In genomic region chr17:42609182-42609813, GRCh38 we compare ENCODE assay signal across 8 cellular contexts. TPM values are rescaled to one million over a fixed set of nuclear protein-coding genes. Genes with fewer than 3 reads are reported as not detected.
DNase-seq lines count a peak whose midpoint lies in the region; ATAC-seq and TF ChIP-seq lines count a peak whose summit lies in the region.

A gene with protein sequence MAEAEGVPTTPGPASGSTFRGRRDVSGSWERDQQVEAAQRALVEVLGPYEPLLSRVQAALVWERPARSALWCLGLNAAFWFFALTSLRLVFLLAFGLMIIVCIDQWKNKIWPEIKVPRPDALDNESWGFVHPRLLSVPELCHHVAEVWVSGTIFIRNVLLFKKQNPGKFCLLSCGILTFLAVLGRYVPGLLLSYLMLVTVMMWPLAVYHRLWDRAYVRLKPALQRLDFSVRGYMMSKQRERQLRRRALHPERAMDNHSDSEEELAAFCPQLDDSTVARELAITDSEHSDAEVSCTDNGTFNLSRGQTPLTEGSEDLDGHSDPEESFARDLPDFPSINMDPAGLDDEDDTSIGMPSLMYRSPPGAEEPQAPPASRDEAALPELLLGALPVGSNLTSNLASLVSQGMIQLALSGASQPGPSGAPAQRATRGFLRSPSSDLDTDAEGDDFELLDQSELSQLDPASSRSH (minus strand): TSS chr17:42609374. CDS start chr17:42609324, 50 bp downstream.
Gene TUBG1, plus strand, starts transcription at chr17:42609683. Its CDS starts 55 bp downstream, at chr17:42609738.

- no peaks in the 10 kb centered on the region for H3K9me3 ChIP-seq in OCI-LY7 (ENCODE audit: low read length)

- peak within 1 kb of the TSS; percentile 74 for H3K27ac ChIP-seq in OCI-LY7 (ENCODE audit: low read depth, low read length, poor library complexity, severe bottlenecking)

- H3K27ac Mint-ChIP-seq in endothelial cell (ENCODE audit: unreplicated experiment) (peak within 1 kb of the TSS; percentile 98), mesothelial cell of epicardium (peak within 1 kb of the TSS; percentile 97)

- POLR2A ChIA-PET in OCI-LY7 (lab: Charles Lee) = interaction anchor here (0.8 to 1.7 kb wide), 12 partner anchors 8 to 165 kb away, joined by 3 to 8 read pairs (median 3); partner anchors contain the start of genes PLEKHH3, PSMC3IP and TUBG2

- peaks cover 31% of the 10 kb centered on the region for H3K4me1 ChIP-seq in OCI-LY7 (ENCODE audit: insufficient read depth, low read length, poor library complexity, severe bottlenecking)

- H4K20me1 ChIP-seq in OCI-LY7 (ENCODE audit: insufficient read depth, low read length) = no peaks in the 10 kb centered on the region; the same call in 1 of the 2 replicates

- H3K27me3 Mint-ChIP-seq in endothelial cell (ENCODE audit: unreplicated experiment) (peaks cover 3% of the 10 kb centered on the region), mesothelial cell of epicardium (ENCODE audit: low read depth) (no peaks in the 10 kb centered on the region)

- peak within 1 kb of the TSS; percentile 88 for H3K4me2 ChIP-seq in OCI-LY7 (ENCODE audit: low read length)

- BruUV-seq in OCI-LY7 (replicated peaks; lab: Mats Ljungman, UMichigan) = no TSS peak

- TF ChIP-seq CTCF in OCI-LY7 (conservative IDR thresholded peaks at IDR 0.05; ENCODE audit: low read length) = no peak
- TF ChIP-seq CTCF in endothelial cell (IDR thresholded peaks at IDR 0.05; ENCODE audit: unreplicated experiment) = no peak
- no peak for TF ChIP-seq CTCF in mesothelial cell of epicardium (IDR thresholded peaks at IDR 0.05; ENCODE audit: unreplicated experiment)

- H3K4me3 Mint-ChIP-seq in endothelial cell (ENCODE audit: unreplicated experiment) (peak within 1 kb of the TSS; percentile 100), mesothelial cell of epicardium (peak within 1 kb of the TSS; percentile 94)

- peaks cover 27% of the 10 kb centered on the region for H3K36me3 ChIP-seq in OCI-LY7 (ENCODE audit: insufficient read depth, low read length)

- ATAC-seq in GM21526 (IDR thresholded peaks at IDR 0.05; ENCODE audit: low FRiP score, unreplicated experiment) = peak; percentile 84

- H3K79me2 ChIP-seq in OCI-LY7 (ENCODE audit: insufficient read depth, low read depth, low read length) = peaks cover 62% of the 10 kb centered on the region

- H3K4me1 Mint-ChIP-seq in endothelial cell (ENCODE audit: unreplicated experiment) (peaks cover 17% of the 10 kb centered on the region), mesothelial cell of epicardium (peaks cover 31% of the 10 kb centered on the region)

- peaks cover 13% of the 10 kb centered on the region for H3K36me3 Mint-ChIP-seq in endothelial cell (ENCODE audit: low read depth, unreplicated experiment)
- peaks cover 14% of the 10 kb centered on the region for H3K36me3 Mint-ChIP-seq in mesothelial cell of epicardium

- peak within 1 kb of the TSS; percentile 70; the same call in 1 of the 2 replicates for H2AFZ ChIP-seq in OCI-LY7 (ENCODE audit: low read length)

- peak within 1 kb of the TSS; percentile 88 for H3K4me3 ChIP-seq in OCI-LY7 (ENCODE audit: low read depth, low read length, poor library complexity, severe bottlenecking)

- intact Hi-C loops in OCI-LY7 (cut with micrococcal nuclease; ENCODE audit: unreplicated experiment) = loop anchor here (2.0 kb wide), 1 partner anchor 70 kb away; no protein-coding TSS in a partner anchor

- CTCF ChIA-PET in OCI-LY7 (lab: Charles Lee; ENCODE audit: unreplicated experiment) = interaction anchor here (1.7 to 2.3 kb wide), 2 partner anchors 10 to 31 kb away, joined by 4 to 11 read pairs; partner anchors contain the start of gene PSMC3IP

- H3K9me2 ChIP-seq in OCI-LY7 (ENCODE audit: insufficient read depth, low read length) = no peaks in the 10 kb centered on the region

- DNase-seq in DMS 273 treated with DMSO at 0.1 percent for 48 hours (lab: John Stamatoyannopoulos, UW) = peak; percentile 95
- peak; percentile 93 for DNase-seq in HuH-7.5 (ENCODE audit: low spot score)
- DNase-seq in OCI-LY7 (ENCODE audit: low spot score) = peak; percentile 99
- peak; percentile 99 for DNase-seq in activated T-cell treated with anti-CD3 and anti-CD28 coated beads for 1 hour (ENCODE audit: low read depth)
- peak; percentile 99 for DNase-seq in endothelial cell (ENCODE audit: low spot score)
- peak; percentile 99 for DNase-seq in mesothelial cell of epicardium (ENCODE audit: low spot score in 2 of 2, unreplicated experiment in 2 of 2)
- DNase-seq in stimulated activated CD8-positive, alpha-beta memory T cell treated with anti-CD3 and anti-CD28 coated beads, Interleukin-15, amount 100 ng/mL, for 48 hours (ENCODE audit: low read depth in 2 of 2) = peak; percentile 99 to 100

- no peaks in the 10 kb centered on the region for H3K9me3 Mint-ChIP-seq in endothelial cell (ENCODE audit: unreplicated experiment)
- no peaks in the 10 kb centered on the region for H3K9me3 Mint-ChIP-seq in mesothelial cell of epicardium

RNA-seq across cellular contexts. Expression of the first gene that starts in this region (rescaled TPM):
- 33.5 and 34.1 TPM in 2 replicates for total RNA-seq in OCI-LY7 (2014; rRNA removed; shearing (Covaris generic))
- 50.5 and 54.5 TPM in 2 replicates for total RNA-seq in OCI-LY7 (2022)
- total RNA-seq in endothelial cell (ENCODE audit: unreplicated experiment) = 92.1 TPM
- total RNA-seq in mesothelial cell of epicardium = 77.7 to 79.1 TPM (median 77.8 TPM) in 3 replicates

RNA-seq across cellular contexts. Expression of gene TUBG1, which starts in this region (rescaled TPM):
- 93.7 and 113 TPM in 2 replicates for total RNA-seq in OCI-LY7 (2014; rRNA removed; shearing (Covaris generic))
- total RNA-seq in OCI-LY7 (2022) (112 and 114 TPM in 2 replicates), endothelial cell (ENCODE audit: unreplicated experiment) (54.5 TPM), mesothelial cell of epicardium (35.0 to 42.9 TPM (median 38.4 TPM) in 3 replicates)

Comparison
In these comparisons a context has a peak if more than half of its experiments do, and no peak if none do; other contexts are left out.
1. Peak in every context shown above with its lines: DNase-seq, ATAC-seq, H3K4me3 ChIP-seq and H3K27ac ChIP-seq.